In genomic region chr5:59766394-59766793, GRCh38 we compare ENCODE assay signal across 11 cellular contexts.
DNase-seq lines count a peak whose midpoint lies in the region; ATAC-seq, FAIRE-seq and TF ChIP-seq lines count a peak whose summit lies in the region.
"Had no signal": no experiment of that assay in that cellular context is flagged by ENCODE, and none has a peak within 500 bp of the region (broad histone marks: within the 10 kb centered on the region; RNA-seq: fewer than 3 reads in every experiment).

No MANE protein-coding gene starts in this region.

- peaks cover 35% of the 10 kb centered on the region for H3K4me1 Mint-ChIP-seq in nephron

- no peak for FAIRE-seq in RCC 7860 (lab: Jason Lieb, UNC)

- no peaks in the 10 kb centered on the region for H3K9me3 Mint-ChIP-seq in nephron
- H3K9me3 Mint-ChIP-seq: activated CD4-positive, alpha-beta memory T cell treated with anti-CD3 and anti-CD28 coated beads for 36 hours had no signal

- DNase-seq in COR-L47 (lab: John Stamatoyannopoulos, UW): peak; percentile 64
- DNase-seq in NCI-H1092 treated with DMSO at 0.1 percent for 48 hours (lab: John Stamatoyannopoulos, UW): peak; percentile 22
- peak; percentile 52 for DNase-seq in choroid plexus epithelial cell (ENCODE audit: low read depth)
- no peak for DNase-seq in GM20000 (ENCODE audit: low spot score)
- DNase-seq in dedifferentiated amniotic fluid mesenchymal stem cell (ENCODE audit: extremely low spot score): no peak
- no peak for DNase-seq in RCC 7860 (ENCODE audit: low spot score)
- DNase-seq: activated CD4-positive, alpha-beta memory T cell treated with anti-CD3 and anti-CD28 coated beads for 36 hours; GDM1 had no signal

- H3K4me3 ChIP-seq in choroid plexus epithelial cell (ENCODE audit: low read depth, low read length): peak overlapping the region; percentile 77

- TF ChIP-seq CTCF in choroid plexus epithelial cell (conservative IDR thresholded peaks at IDR 0.05; ENCODE audit: low read depth, low read length) (no peak), nephron (IDR thresholded peaks at IDR 0.05; ENCODE audit: unreplicated experiment in 3 of 3) (no peak), GM20000 (IDR thresholded peaks at IDR 0.05; ENCODE audit: extremely low read depth, missing control alignments) (no peak)

- peaks cover 3% of the 10 kb centered on the region for H3K36me3 Mint-ChIP-seq in nephron (ENCODE audit: low read depth)
- H3K36me3 Mint-ChIP-seq: activated CD4-positive, alpha-beta memory T cell treated with anti-CD3 and anti-CD28 coated beads for 36 hours had no signal

- H3K4me3 Mint-ChIP-seq in nephron: peak overlapping the region; percentile 92 to 96 (median 94)
- H3K4me3 Mint-ChIP-seq: activated CD4-positive, alpha-beta memory T cell treated with anti-CD3 and anti-CD28 coated beads for 36 hours had no signal

- no peaks in the 10 kb centered on the region for H3K27me3 Mint-ChIP-seq in nephron (ENCODE audit: low read depth)

- H3K27ac Mint-ChIP-seq in nephron: peak overlapping the region; percentile 68 to 96 (median 91)
- H3K27ac Mint-ChIP-seq: activated CD4-positive, alpha-beta memory T cell treated with anti-CD3 and anti-CD28 coated beads for 36 hours had no signal

- ATAC-seq in HG03097 (IDR thresholded peaks at IDR 0.05; ENCODE audit: low FRiP score, unreplicated experiment): no peak
- ATAC-seq: left colon had no signal

Comparison
In these comparisons a context has a peak if more than half of its experiments do, and no peak if none do; other contexts are left out.
1. DNase-seq: peak in COR-L47 (single experiment), NCI-H1092 treated with DMSO at 0.1 percent for 48 hours (single experiment) and choroid plexus epithelial cell (single experiment); none in GM20000 (single experiment), dedifferentiated amniotic fluid mesenchymal stem cell (single experiment) and RCC 7860 (single experiment).